Comparison of ENCODE assay signal across 13 cellular contexts in genomic region chr13:74063533-74064100, GRCh38.
A peak's percentile ranks its signal among the peaks of the same experiment; 100 is the strongest.
DNase-seq lines count a peak whose midpoint lies in the region; ATAC-seq and TF ChIP-seq lines count a peak whose summit lies in the region.
"Had no signal": no experiment of that assay in that cellular context is flagged by ENCODE, and none has a peak within 500 bp of the region (broad histone marks: within the 10 kb centered on the region; RNA-seq: fewer than 3 reads in every experiment).

No MANE protein-coding gene starts in this region.

- H4K20me1 ChIP-seq in hepatocyte (ENCODE audit: insufficient read depth, poor library complexity, severe bottlenecking): no peaks in the 10 kb centered on the region

- peaks cover 43% of the 10 kb centered on the region for H3K79me2 ChIP-seq in hepatocyte

- no peaks in the 10 kb centered on the region for H3K9me2 ChIP-seq in hepatocyte (replicated peaks; ENCODE audit: insufficient read depth)

- TF ChIP-seq CTCF in activated CD8-positive, alpha-beta T cell treated with anti-CD3 and anti-CD28 coated beads for 36 hours (IDR thresholded peaks at IDR 0.05): no peak
- no peak for TF ChIP-seq CTCF in hepatocyte (IDR thresholded peaks at IDR 0.05; ENCODE audit: poor library complexity)

- no peaks in the 10 kb centered on the region for H3K9me3 ChIP-seq in hepatocyte (ENCODE audit: low read depth)

- H2AFZ ChIP-seq in hepatocyte: no peak overlapping the region

- intact Hi-C loops in activated naive CD4-positive, alpha-beta T cell treated with anti-CD3 and anti-CD28 coated beads for 36 hours (cut with micrococcal nuclease): loop anchor here (2.0 kb wide), 1 partner anchor 79 kb away; no protein-coding TSS in a partner anchor
- intact Hi-C loops in activated CD8-positive, alpha-beta T cell treated with anti-CD3 and anti-CD28 coated beads for 36 hours (cut with micrococcal nuclease): loop anchor here (5.0 kb wide), 1 partner anchor 69 kb away; the partner anchor contains the start of gene KLF12

- POLR2A ChIA-PET in activated CD8-positive, alpha-beta T cell treated with anti-CD3 and anti-CD28 coated beads for 36 hours (lab: Charles Lee): no interaction called here

- H3K27me3 Mint-ChIP-seq in activated naive CD4-positive, alpha-beta T cell treated with anti-CD3 and anti-CD28 coated beads for 36 hours (ENCODE audit: low read depth): no peaks in the 10 kb centered on the region
- H3K27me3 Mint-ChIP-seq in activated CD8-positive, alpha-beta T cell treated with anti-CD3 and anti-CD28 coated beads for 36 hours: no peaks in the 10 kb centered on the region
- H3K27me3 Mint-ChIP-seq in stimulated activated naive B cell treated with anti-CD40 and anti-IgM and Interleukin-4, amounts not matched to agents 10 μg/mL and 1 μg/mL and 100 μg/mL, for 72 hours: no peaks in the 10 kb centered on the region

- no peak overlapping the region for H3K4me3 ChIP-seq in hepatocyte

- H3K4me1 Mint-ChIP-seq in activated naive CD4-positive, alpha-beta T cell treated with anti-CD3 and anti-CD28 coated beads for 36 hours (ENCODE audit: low read depth): peaks cover 80% of the 10 kb centered on the region
- peaks cover 85% of the 10 kb centered on the region for H3K4me1 Mint-ChIP-seq in activated CD8-positive, alpha-beta T cell treated with anti-CD3 and anti-CD28 coated beads for 36 hours (ENCODE audit: low read depth)
- peaks cover 41 to 83% of the 10 kb centered on the region in 2 donors for H3K4me1 Mint-ChIP-seq in stimulated activated naive B cell treated with anti-CD40 and anti-IgM and Interleukin-4, amounts not matched to agents 10 μg/mL and 1 μg/mL and 100 μg/mL, for 72 hours

- peaks cover 4% of the 10 kb centered on the region for H3K4me1 ChIP-seq in hepatocyte (ENCODE audit: insufficient read depth)

- no peaks in the 10 kb centered on the region for H3K27me3 ChIP-seq in hepatocyte

- no peak for DNase-seq in activated naive CD4-positive, alpha-beta T cell treated with anti-CD3 and anti-CD28 coated beads for 36 hours
- no peak for DNase-seq in activated naive CD4-positive, alpha-beta T cell treated with Interleukin-2 at 50 U/mL for 16 hours
- no peak for DNase-seq in activated CD8-positive, alpha-beta T cell treated with anti-CD3 and anti-CD28 coated beads for 36 hours
- DNase-seq in hepatocyte (ENCODE audit: low spot score): no peak
- no peak for DNase-seq in stimulated activated naive B cell treated with anti-CD40 and anti-IgM and Interleukin-4, amounts not matched to agents 10 μg/mL and 1 μg/mL and 100 μg/mL, for 72 hours
- no peak for DNase-seq in dedifferentiated amniotic fluid mesenchymal stem cell (ENCODE audit: extremely low spot score)
- DNase-seq in NCI-H510A (lab: John Stamatoyannopoulos, UW): no peak
- no peak for DNase-seq in activated CD4-positive, CD25-positive, alpha-beta regulatory T cell treated with anti-CD3 and anti-CD28 coated beads, Interleukin-2, amount 50 U/mL, for 72 hours
- DNase-seq: NCI-H526; SHP77 treated with DMSO at 0.1 percent for 48 hours; stimulated activated CD4-positive, alpha-beta T cell treated with anti-CD3 and anti-CD28 coated beads, Interleukin-4, amount 100 ng/mL, for 1 hour had no signal

- H3K4me2 ChIP-seq in hepatocyte: peak overlapping the region; percentile 33

- CTCF ChIA-PET in activated naive CD4-positive, alpha-beta T cell treated with anti-CD3 and anti-CD28 coated beads for 36 hours (lab: Charles Lee): interaction anchor here (0.9 to 1.0 kb wide), 3 partner anchors 25 to 228 kb away, joined by 3 read pairs; partner anchors contain the start of gene KLF12
- CTCF ChIA-PET in activated CD8-positive, alpha-beta T cell treated with anti-CD3 and anti-CD28 coated beads for 36 hours (lab: Charles Lee): interaction anchor here (1.8 kb wide), 1 partner anchor 215 kb away, joined by 6 read pairs; no protein-coding TSS in a partner anchor

- peak overlapping the region; percentile 86 for H3K27ac Mint-ChIP-seq in activated naive CD4-positive, alpha-beta T cell treated with anti-CD3 and anti-CD28 coated beads for 36 hours
- peak overlapping the region; percentile 80 for H3K27ac Mint-ChIP-seq in activated CD8-positive, alpha-beta T cell treated with anti-CD3 and anti-CD28 coated beads for 36 hours
- no peak overlapping the region for H3K27ac Mint-ChIP-seq in stimulated activated naive B cell treated with anti-CD40 and anti-IgM and Interleukin-4, amounts not matched to agents 10 μg/mL and 1 μg/mL and 100 μg/mL, for 72 hours

- ATAC-seq in activated CD8-positive, alpha-beta T cell treated with anti-CD3 and anti-CD28 coated beads for 36 hours: no peak
- ATAC-seq in stimulated activated naive B cell treated with anti-CD40 and anti-IgM and Interleukin-4, amounts not matched to agents 10 μg/mL and 1 μg/mL and 100 μg/mL, for 72 hours (replicated peaks): peak; percentile 51 to 68

- peaks cover 4% of the 10 kb centered on the region for H3K36me3 Mint-ChIP-seq in activated naive CD4-positive, alpha-beta T cell treated with anti-CD3 and anti-CD28 coated beads for 36 hours (ENCODE audit: low read depth)
- H3K36me3 Mint-ChIP-seq in activated CD8-positive, alpha-beta T cell treated with anti-CD3 and anti-CD28 coated beads for 36 hours (ENCODE audit: low read depth): peaks cover 21% of the 10 kb centered on the region
- H3K36me3 Mint-ChIP-seq in stimulated activated naive B cell treated with anti-CD40 and anti-IgM and Interleukin-4, amounts not matched to agents 10 μg/mL and 1 μg/mL and 100 μg/mL, for 72 hours: peaks cover 15 to 27% of the 10 kb centered on the region in 2 donors

- no peak overlapping the region for H3K27ac ChIP-seq in hepatocyte
- H3K27ac ChIP-seq: epithelial cell of prostate, HL-60 had no signal

- peak overlapping the region; percentile 73 for H3K4me3 Mint-ChIP-seq in activated naive CD4-positive, alpha-beta T cell treated with anti-CD3 and anti-CD28 coated beads for 36 hours
- peak overlapping the region; percentile 56 for H3K4me3 Mint-ChIP-seq in activated CD8-positive, alpha-beta T cell treated with anti-CD3 and anti-CD28 coated beads for 36 hours
- peak overlapping the region; percentile 67 to 71 for H3K4me3 Mint-ChIP-seq in stimulated activated naive B cell treated with anti-CD40 and anti-IgM and Interleukin-4, amounts not matched to agents 10 μg/mL and 1 μg/mL and 100 μg/mL, for 72 hours

- H3K36me3 ChIP-seq in hepatocyte (replicated peaks; ENCODE audit: insufficient read depth, low read depth): no peaks in the 10 kb centered on the region

- no peaks in the 10 kb centered on the region for H3K9me3 Mint-ChIP-seq in activated naive CD4-positive, alpha-beta T cell treated with anti-CD3 and anti-CD28 coated beads for 36 hours
- peaks cover 1% of the 10 kb centered on the region for H3K9me3 Mint-ChIP-seq in activated CD8-positive, alpha-beta T cell treated with anti-CD3 and anti-CD28 coated beads for 36 hours
- peaks cover 2 to 11% of the 10 kb centered on the region in 2 donors for H3K9me3 Mint-ChIP-seq in stimulated activated naive B cell treated with anti-CD40 and anti-IgM and Interleukin-4, amounts not matched to agents 10 μg/mL and 1 μg/mL and 100 μg/mL, for 72 hours
